In the genomic region with DNA sequence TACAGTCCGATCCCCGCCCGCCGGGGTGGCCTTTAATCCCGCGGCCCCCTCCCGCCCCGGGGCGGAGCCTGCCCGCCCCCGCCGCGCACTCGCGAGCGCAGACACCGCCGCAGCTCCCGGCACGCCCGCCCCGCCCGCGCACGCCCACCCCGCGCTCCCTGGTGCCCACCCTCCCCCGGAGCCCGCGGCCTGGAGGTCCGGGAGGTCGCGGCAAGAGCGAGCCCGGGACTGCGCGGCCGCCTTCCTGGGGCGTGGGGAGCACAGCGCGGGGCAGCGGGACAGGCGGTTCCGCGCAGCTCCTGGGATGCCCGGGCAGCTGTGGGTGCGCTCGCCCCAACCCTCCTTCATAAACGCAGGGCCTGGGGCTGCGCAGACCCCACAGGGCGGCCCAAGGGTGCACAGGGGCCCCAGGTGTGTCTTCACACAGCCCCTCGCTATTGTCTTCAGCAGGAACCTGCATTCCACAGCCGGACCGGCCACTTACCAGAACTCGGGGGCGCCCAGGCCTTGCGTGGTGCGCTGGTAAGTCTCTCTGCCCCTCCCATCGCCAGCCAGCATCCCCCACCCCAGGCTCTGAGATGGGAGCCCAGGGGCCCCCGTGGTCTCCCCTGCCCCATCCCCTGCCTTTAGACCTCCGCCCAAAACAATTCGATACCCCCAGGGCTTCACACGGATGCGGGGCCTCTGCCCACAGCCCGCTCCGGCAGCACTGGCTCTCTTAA, we compare ENCODE assay signal across 12 cellular contexts. TPM values are rescaled to one million over a fixed set of nuclear protein-coding genes. Genes with fewer than 3 reads are reported as not detected.
DNase-seq lines count a peak whose midpoint lies in the region; TF ChIP-seq lines count a peak whose summit lies in the region.
"Had no signal": no experiment of that assay in that cellular context is flagged by ENCODE, and none has a peak within 500 bp of the region (broad histone marks: within the 10 kb centered on the region; RNA-seq: fewer than 3 reads in every experiment).

A gene (minus strand): TSS at position 8 of the 722 bp plus-strand sequence.

- H3K27me3 ChIP-seq in iPS-20b (ENCODE audit: insufficient read depth, low read length) (peaks cover 84% of the 10 kb centered on the region), skeletal muscle satellite cell (ENCODE audit: control insufficient read depth, insufficient read depth, low read length) (peaks cover 77% of the 10 kb centered on the region), testis (no peaks in the 10 kb centered on the region)
- H3K27me3 ChIP-seq in effector memory CD4-positive, alpha-beta T cell (replicated peaks; ENCODE audit: control insufficient read depth, insufficient read depth, low read length, poor library complexity, severe bottlenecking): peaks cover 41% of the 10 kb centered on the region

- H3K9ac ChIP-seq in iPS-20b (ENCODE audit: low read depth, low read length) (no peak within 1 kb of the TSS), skeletal muscle satellite cell (ENCODE audit: low read depth, low read length) (no peak within 1 kb of the TSS)

- no peak for TF ChIP-seq CTCF in testis (IDR thresholded peaks at IDR 0.05)

- no peaks in the 10 kb centered on the region for H3K9me3 Mint-ChIP-seq in T-helper 2 cell treated with Interferon-gamma antibody and Interleukin-4, amounts not matched to agents 5 μg/mL and 100 μg/mL, for 36 hours
- no peaks in the 10 kb centered on the region for H3K9me3 Mint-ChIP-seq in activated T-helper 1 cell treated with anti-CD3 and anti-CD28 coated beads, Interleukin-12 subunit alpha, Interleukin-12 subunit beta, Interleukin-2, Interleukin-4 antibody, amounts not matched to agents 30 ng/mL and 10 ng/mL and 1 ng/mL, durations not matched to agents 14 hours and 24 hours and 36 hours

- no peaks in the 10 kb centered on the region for H3K36me3 ChIP-seq in iPS-20b (ENCODE audit: insufficient read depth, low read depth, low read length)
- no peaks in the 10 kb centered on the region for H3K36me3 ChIP-seq in skeletal muscle satellite cell (ENCODE audit: insufficient read depth, low read length)
- H3K36me3 ChIP-seq in testis (ENCODE audit: low read depth, missing control alignments): no peaks in the 10 kb centered on the region
- no peaks in the 10 kb centered on the region for H3K36me3 ChIP-seq in effector memory CD4-positive, alpha-beta T cell (ENCODE audit: control insufficient read depth, insufficient read depth, low read length)

- TF ChIP-seq POLR2A in testis (IDR thresholded peaks at IDR 0.05): no peak

- H3K4me3 ChIP-seq in iPS-20b (ENCODE audit: low read length): peak within 1 kb of the TSS; percentile 53; the same call in 1 of the 2 replicates
- H3K4me3 ChIP-seq in skeletal muscle satellite cell (ENCODE audit: low read length): no peak within 1 kb of the TSS
- peak within 1 kb of the TSS in 1 of 2 donors; percentile 41 for H3K4me3 ChIP-seq in testis
- H3K4me3 ChIP-seq in effector memory CD4-positive, alpha-beta T cell (ENCODE audit: insufficient read depth, low read depth, low read length, poor library complexity, severe bottlenecking): no peak within 1 kb of the TSS

- peaks cover 61% of the 10 kb centered on the region for H3K27me3 Mint-ChIP-seq in T-helper 2 cell treated with Interferon-gamma antibody and Interleukin-4, amounts not matched to agents 5 μg/mL and 100 μg/mL, for 36 hours (ENCODE audit: low read depth)
- H3K27me3 Mint-ChIP-seq in activated T-helper 1 cell treated with anti-CD3 and anti-CD28 coated beads, Interleukin-12 subunit alpha, Interleukin-12 subunit beta, Interleukin-2, Interleukin-4 antibody, amounts not matched to agents 30 ng/mL and 10 ng/mL and 1 ng/mL, durations not matched to agents 14 hours and 24 hours and 36 hours (ENCODE audit: insufficient read depth): peaks cover 48% of the 10 kb centered on the region

- H3K9me3 ChIP-seq in iPS-20b (ENCODE audit: insufficient read depth, low read depth, low read length): no peaks in the 10 kb centered on the region
- H3K9me3 ChIP-seq in skeletal muscle satellite cell (replicated peaks; ENCODE audit: low read length): no peaks in the 10 kb centered on the region
- no peaks in the 10 kb centered on the region for H3K9me3 ChIP-seq in testis
- H3K9me3 ChIP-seq in effector memory CD4-positive, alpha-beta T cell (ENCODE audit: control insufficient read depth, low read length): no peaks in the 10 kb centered on the region

- H3K36me3 Mint-ChIP-seq in T-helper 2 cell treated with Interferon-gamma antibody and Interleukin-4, amounts not matched to agents 5 μg/mL and 100 μg/mL, for 36 hours (ENCODE audit: low read depth): no peaks in the 10 kb centered on the region
- H3K36me3 Mint-ChIP-seq in activated T-helper 1 cell treated with anti-CD3 and anti-CD28 coated beads, Interleukin-12 subunit alpha, Interleukin-12 subunit beta, Interleukin-2, Interleukin-4 antibody, amounts not matched to agents 30 ng/mL and 10 ng/mL and 1 ng/mL, durations not matched to agents 14 hours and 24 hours and 36 hours (ENCODE audit: low read depth): peaks cover 2% of the 10 kb centered on the region

- H3K4me2 ChIP-seq in skeletal muscle satellite cell (ENCODE audit: low read length): peak within 1 kb of the TSS; percentile 33

- H3K4me3 Mint-ChIP-seq in T-helper 2 cell treated with Interferon-gamma antibody and Interleukin-4, amounts not matched to agents 5 μg/mL and 100 μg/mL, for 36 hours: peak within 1 kb of the TSS; percentile 46
- H3K4me3 Mint-ChIP-seq in activated T-helper 1 cell treated with anti-CD3 and anti-CD28 coated beads, Interleukin-12 subunit alpha, Interleukin-12 subunit beta, Interleukin-2, Interleukin-4 antibody, amounts not matched to agents 30 ng/mL and 10 ng/mL and 1 ng/mL, durations not matched to agents 14 hours and 24 hours and 36 hours: peak within 1 kb of the TSS; percentile 22

- no peak within 1 kb of the TSS for H3K27ac ChIP-seq in iPS-20b (ENCODE audit: low read length)
- no peak within 1 kb of the TSS for H3K27ac ChIP-seq in testis
- no peak within 1 kb of the TSS for H3K27ac ChIP-seq in effector memory CD4-positive, alpha-beta T cell (ENCODE audit: insufficient read depth, low read length, poor library complexity, severe bottlenecking)
- H3K27ac ChIP-seq: HL-60 had no signal

- peaks cover 27% of the 10 kb centered on the region for H3K4me1 Mint-ChIP-seq in T-helper 2 cell treated with Interferon-gamma antibody and Interleukin-4, amounts not matched to agents 5 μg/mL and 100 μg/mL, for 36 hours (ENCODE audit: low read depth)
- peaks cover 24% of the 10 kb centered on the region for H3K4me1 Mint-ChIP-seq in activated T-helper 1 cell treated with anti-CD3 and anti-CD28 coated beads, Interleukin-12 subunit alpha, Interleukin-12 subunit beta, Interleukin-2, Interleukin-4 antibody, amounts not matched to agents 30 ng/mL and 10 ng/mL and 1 ng/mL, durations not matched to agents 14 hours and 24 hours and 36 hours (ENCODE audit: low read depth)

- WGBS in testis, 2 donors: 7 to 14% methylated on average over 16 to 35 of the region's 66 CpGs

- H3K27ac Mint-ChIP-seq in T-helper 2 cell treated with Interferon-gamma antibody and Interleukin-4, amounts not matched to agents 5 μg/mL and 100 μg/mL, for 36 hours: peak within 1 kb of the TSS; percentile 36
- no peak within 1 kb of the TSS for H3K27ac Mint-ChIP-seq in activated T-helper 1 cell treated with anti-CD3 and anti-CD28 coated beads, Interleukin-12 subunit alpha, Interleukin-12 subunit beta, Interleukin-2, Interleukin-4 antibody, amounts not matched to agents 30 ng/mL and 10 ng/mL and 1 ng/mL, durations not matched to agents 14 hours and 24 hours and 36 hours

- H3K4me1 ChIP-seq in iPS-20b (ENCODE audit: insufficient read depth, low read length) (no peaks in the 10 kb centered on the region; the same call in 1 of the 2 replicates), skeletal muscle satellite cell (ENCODE audit: control insufficient read depth, insufficient read depth, low read length) (no peaks in the 10 kb centered on the region), testis (peaks cover 8% of the 10 kb centered on the region)
- H3K4me1 ChIP-seq in effector memory CD4-positive, alpha-beta T cell (ENCODE audit: control insufficient read depth, insufficient read depth, low read length, poor library complexity, severe bottlenecking): peaks cover 23% of the 10 kb centered on the region

- no peak for DNase-seq in T-helper 2 cell treated with Interferon-gamma antibody and Interleukin-4, amounts not matched to agents 5 μg/mL and 100 μg/mL, for 36 hours (ENCODE audit: low spot score)
- DNase-seq in T-helper 2 cell: no peak
- no peak for DNase-seq in activated T-helper 1 cell treated with anti-CD3 and anti-CD28 coated beads, Interleukin-12 subunit alpha, Interleukin-12 subunit beta, Interleukin-2, Interleukin-4 antibody, amounts not matched to agents 30 ng/mL and 10 ng/mL and 1 ng/mL, durations not matched to agents 14 hours and 24 hours and 36 hours (ENCODE audit: low spot score)
- no peak for DNase-seq in testis
- DNase-seq in effector memory CD4-positive, alpha-beta T cell: no peak
- no peak for DNase-seq in Kasumi-1 (lab: John Stamatoyannopoulos, UW)
- DNase-seq: DMS79 treated with DMSO at 0.1 percent for 48 hours, NCI-H1105 treated with DMSO at 0.1 percent for 48 hours, NCI-H774 had no signal

- intact Hi-C loops in activated T-helper 1 cell treated with anti-CD3 and anti-CD28 coated beads, Interleukin-12 subunit alpha, Interleukin-12 subunit beta, Interleukin-2, Interleukin-4 antibody, amounts not matched to agents 30 ng/mL and 10 ng/mL and 1 ng/mL, durations not matched to agents 14 hours and 24 hours and 36 hours (cut with micrococcal nuclease): no loop called here
- intact Hi-C loops in testis (cut with DNase I; ENCODE audit: low total_unique reads): no loop called here

RNA-seq across cellular contexts. Expression of the gene that starts here (rescaled TPM):
- 2.3 and 3.0 TPM in 2 replicates for total RNA-seq in activated T-helper 1 cell treated with anti-CD3 and anti-CD28 coated beads, Interleukin-12 subunit alpha, Interleukin-12 subunit beta, Interleukin-2, Interleukin-4 antibody, amounts not matched to agents 30 ng/mL and 10 ng/mL and 1 ng/mL, durations not matched to agents 14 hours and 24 hours and 36 hours
- 1.3 and 2.0 TPM in 2 replicates for total RNA-seq in skeletal muscle satellite cell (2012; rRNA removed)
- total RNA-seq in testis: 1 to 10 TPM; 2.3 to 3.8 TPM
- polyA plus RNA-seq in testis (ENCODE audit: insufficient read depth, low read depth, low replicate concordance): 2.6 TPM
